8 cellular contexts compared by ENCODE assay signal in the genomic region with DNA sequence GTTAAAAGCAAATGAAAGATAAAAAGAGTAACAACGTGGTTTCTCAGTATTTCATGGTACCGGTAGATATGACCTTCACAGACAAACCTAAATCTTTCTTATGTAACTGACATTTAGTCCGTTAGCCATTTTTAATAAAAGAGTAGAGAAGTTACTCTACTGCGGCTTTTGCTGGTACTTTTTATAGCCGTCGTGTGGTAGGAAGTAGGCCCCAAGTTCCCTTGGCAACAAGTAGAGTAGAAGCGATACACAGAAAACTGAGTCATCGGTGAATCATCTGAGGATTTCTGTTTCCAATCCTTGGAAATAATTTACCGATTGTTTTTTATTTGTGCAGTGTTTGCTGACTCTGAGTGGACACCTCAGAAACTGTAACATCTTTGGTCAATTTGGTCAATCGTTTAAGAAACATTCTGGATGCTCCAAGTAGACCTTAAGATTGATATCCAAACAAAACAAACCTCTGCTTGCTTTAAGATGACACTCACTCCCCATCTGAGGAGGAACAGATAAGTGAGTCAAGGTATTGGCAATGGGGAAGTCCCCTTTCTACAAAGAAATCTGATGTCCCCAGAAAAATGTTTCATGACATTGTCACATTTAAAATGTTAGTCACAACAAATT.
A peak's percentile ranks its signal among the peaks of the same experiment; 100 is the strongest.
DNase-seq lines count a peak whose midpoint lies in the region; ATAC-seq and TF ChIP-seq lines count a peak whose summit lies in the region.

No MANE protein-coding gene starts in this region.

- DNase-seq in Right ventricle myocardium superior (no peak), right atrium auricular region (ENCODE audit: low spot score) (no peak), SK-N-MC (ENCODE audit: low read depth, low spot score) (peak; percentile 35), adipocyte (ENCODE audit: low read depth) (peak; percentile 95), iris pigment epithelial cell (ENCODE audit: low read depth) (peak; percentile 95), cerebellar nuclear complex (lab: John Stamatoyannopoulos, UW) (no peak)
- peak; percentile 21 for DNase-seq in stimulated activated CD8-positive, alpha-beta memory T cell treated with anti-CD3 and anti-CD28 coated beads, Interleukin-12 subunit alpha, Interleukin-12 subunit beta, amount 100 ng/mL, for 1 hour (ENCODE audit: low read depth)

- H3K27me3 ChIP-seq in right atrium auricular region (no peaks in the 10 kb centered on the region), adipocyte (replicated peaks; ENCODE audit: control insufficient read depth, insufficient read depth, low read length) (no peaks in the 10 kb centered on the region)

- H3K4me3 ChIP-seq in right atrium auricular region = no peak overlapping the region
- H3K4me3 ChIP-seq in SK-N-MC = peak overlapping the region; percentile 38
- H3K4me3 ChIP-seq in adipocyte (ENCODE audit: low read length) = peak overlapping the region; percentile 42

- no peaks in the 10 kb centered on the region for H3K9me3 ChIP-seq in right atrium auricular region
- H3K9me3 ChIP-seq in SK-N-MC (ENCODE audit: low read depth, low read length) = no peaks in the 10 kb centered on the region
- H3K9me3 ChIP-seq in adipocyte (ENCODE audit: control insufficient read depth, low read length) = no peaks in the 10 kb centered on the region

- H3K27ac ChIP-seq in right atrium auricular region = peak overlapping the region in 1 of 2 donors; percentile 12
- no peak overlapping the region for H3K27ac ChIP-seq in SK-N-MC

- ATAC-seq in Right ventricle myocardium superior (ENCODE audit: poor library complexity) (peak; percentile 39), HG03097 (IDR thresholded peaks at IDR 0.05; ENCODE audit: low FRiP score, unreplicated experiment) (peak; percentile 96)

- no peak for TF ChIP-seq CTCF in right atrium auricular region (IDR thresholded peaks at IDR 0.05)

- H3K36me3 ChIP-seq in right atrium auricular region (no peaks in the 10 kb centered on the region), SK-N-MC (ENCODE audit: insufficient read depth, low read length) (no peaks in the 10 kb centered on the region), adipocyte (ENCODE audit: control insufficient read depth, insufficient read depth, low read length, severe bottlenecking) (no peaks in the 10 kb centered on the region)

- H3K9ac ChIP-seq in SK-N-MC (ENCODE audit: insufficient read length) = peak overlapping the region; percentile 20
- peak overlapping the region; percentile 69 for H3K9ac ChIP-seq in adipocyte (ENCODE audit: low read length)

- intact Hi-C loops in Right ventricle myocardium superior (cut with DNase I) = no loop called here

- peaks cover 0 to 33% of the 10 kb centered on the region in 2 donors for H3K4me1 ChIP-seq in right atrium auricular region
- peaks cover 52% of the 10 kb centered on the region for H3K4me1 ChIP-seq in adipocyte (ENCODE audit: control insufficient read depth, insufficient read depth, low read length)

Comparison
In these comparisons a context has a peak if more than half of its experiments do, and no peak if none do; other contexts are left out.
1. DNase-seq: peak in SK-N-MC (single experiment), adipocyte (single experiment), iris pigment epithelial cell (single experiment) and stimulated activated CD8-positive, alpha-beta memory T cell treated with anti-CD3 and anti-CD28 coated beads, Interleukin-12 subunit alpha, Interleukin-12 subunit beta, amount 100 ng/mL, for 1 hour (single experiment); none in Right ventricle myocardium superior (single experiment), right atrium auricular region (single experiment) and cerebellar nuclear complex (0 of 2).
2. H3K4me3 ChIP-seq: peak in SK-N-MC (single experiment) and adipocyte (single experiment); none in right atrium auricular region (0 of 2).